ENCODE assay signal across 22 cellular contexts in genomic region chr2:145690183-145690582, GRCh38.
"Had no signal": no experiment of that assay in that cellular context is flagged by ENCODE, and none has a peak within 500 bp of the region (broad histone marks: within the 10 kb centered on the region; RNA-seq: fewer than 3 reads in every experiment).

No MANE protein-coding gene starts in this region.

- H3K9me3 ChIP-seq: gastrocnemius medialis, left lung, transverse colon, uterus had no signal

- H3K4me3 Mint-ChIP-seq: activated CD4-positive, alpha-beta T cell treated with anti-CD3 and anti-CD28 coated beads, Interleukin-2, amount 10 ng/mL, durations not matched to agents 7 days and 5 days; activated CD8-positive, alpha-beta T cell treated with anti-CD3 and anti-CD28 coated beads, Interleukin-2, amount 10 ng/mL, durations not matched to agents 7 days and 5 days; activated naive CD4-positive, alpha-beta T cell treated with anti-CD3 and anti-CD28 coated beads for 36 hours; activated T-cell treated with anti-CD3 and anti-CD28 coated beads, Interleukin-2, amount 50 U/mL, for 4 hours; effector memory CD8-positive, alpha-beta T cell; naive B cell; neural crest cell; T-cell had no signal

- H3K27me3 ChIP-seq: cardiac muscle cell, gastrocnemius medialis, left lung, transverse colon, uterus had no signal

- H3K4me3 ChIP-seq: cardiac muscle cell, gastrocnemius medialis, left lung, skin epidermis, transverse colon, uterus had no signal

- H3K4me1 Mint-ChIP-seq: activated CD4-positive, alpha-beta T cell treated with anti-CD3 and anti-CD28 coated beads, Interleukin-2, amount 10 ng/mL, durations not matched to agents 7 days and 5 days; neural crest cell; T-cell had no signal

- ATAC-seq: activated CD4-positive, CD25-positive, alpha-beta regulatory T cell treated with anti-CD3 and anti-CD28 coated beads, Interleukin-2, amount 50 U/mL, for 24 hours; activated CD8-positive, alpha-beta T cell treated with anti-CD3 and anti-CD28 coated beads, Interleukin-2, amount 10 ng/mL, durations not matched to agents 7 days and 5 days; activated T-cell treated with anti-CD3 and anti-CD28 coated beads, Interleukin-2, amount 50 U/mL, for 4 hours; effector memory CD8-positive, alpha-beta T cell; gastrocnemius medialis; left lung; right cardiac atrium; stimulated activated naive CD8-positive, alpha-beta T cell treated with anti-CD3 and anti-CD28 coated beads, Interleukin-15, Interleukin-2, amounts not matched to agents 100 U/mL and 50 U/mL, for 24 hours; T-cell had no signal

- H3K36me3 Mint-ChIP-seq: naive B cell, T-cell had no signal

- H3K4me1 ChIP-seq: gastrocnemius medialis, transverse colon, uterus had no signal

- H3K36me3 ChIP-seq: cardiac muscle cell, gastrocnemius medialis, left lung, transverse colon, uterus had no signal

- H3K9me3 Mint-ChIP-seq: activated CD4-positive, alpha-beta T cell treated with anti-CD3 and anti-CD28 coated beads, Interleukin-2, amount 10 ng/mL, durations not matched to agents 7 days and 5 days; activated T-cell treated with anti-CD3 and anti-CD28 coated beads, Interleukin-2, amount 50 U/mL, for 4 hours; effector memory CD8-positive, alpha-beta T cell; naive B cell had no signal

- H3K27ac ChIP-seq: cardiac muscle cell, gastrocnemius medialis, left lung, transverse colon, uterus had no signal

- H3K27me3 Mint-ChIP-seq: activated CD4-positive, alpha-beta T cell treated with anti-CD3 and anti-CD28 coated beads, Interleukin-2, amount 10 ng/mL, durations not matched to agents 7 days and 5 days; naive B cell; progenitor cell of endocrine pancreas; T-cell had no signal

- DNase-seq: activated CD4-positive, alpha-beta T cell treated with anti-CD3 and anti-CD28 coated beads, Interleukin-2, amount 10 ng/mL, durations not matched to agents 7 days and 5 days; activated CD8-positive, alpha-beta T cell treated with anti-CD3 and anti-CD28 coated beads, Interleukin-2, amount 10 ng/mL, durations not matched to agents 7 days and 5 days; activated naive CD4-positive, alpha-beta T cell treated with anti-CD3 and anti-CD28 coated beads for 36 hours; activated T-cell treated with anti-CD3 and anti-CD28 coated beads, Interleukin-2, amount 50 U/mL, for 4 hours; aorta; dermis blood vessel endothelial cell; effector memory CD8-positive, alpha-beta T cell; gastrocnemius medialis; head of caudate nucleus; left lung; naive B cell; right cardiac atrium; stimulated activated naive CD8-positive, alpha-beta T cell treated with anti-CD3 and anti-CD28 coated beads, Interleukin-15, Interleukin-2, amounts not matched to agents 100 U/mL and 50 U/mL, for 24 hours; T-cell; T-helper 9 cell; transverse colon; uterus had no signal

- H3K27ac Mint-ChIP-seq: activated CD4-positive, alpha-beta T cell treated with anti-CD3 and anti-CD28 coated beads, Interleukin-2, amount 10 ng/mL, durations not matched to agents 7 days and 5 days; activated CD8-positive, alpha-beta T cell treated with anti-CD3 and anti-CD28 coated beads, Interleukin-2, amount 10 ng/mL, durations not matched to agents 7 days and 5 days; activated naive CD4-positive, alpha-beta T cell treated with anti-CD3 and anti-CD28 coated beads for 36 hours; effector memory CD8-positive, alpha-beta T cell; naive B cell; progenitor cell of endocrine pancreas; T-cell had no signal
